In the genomic region with DNA sequence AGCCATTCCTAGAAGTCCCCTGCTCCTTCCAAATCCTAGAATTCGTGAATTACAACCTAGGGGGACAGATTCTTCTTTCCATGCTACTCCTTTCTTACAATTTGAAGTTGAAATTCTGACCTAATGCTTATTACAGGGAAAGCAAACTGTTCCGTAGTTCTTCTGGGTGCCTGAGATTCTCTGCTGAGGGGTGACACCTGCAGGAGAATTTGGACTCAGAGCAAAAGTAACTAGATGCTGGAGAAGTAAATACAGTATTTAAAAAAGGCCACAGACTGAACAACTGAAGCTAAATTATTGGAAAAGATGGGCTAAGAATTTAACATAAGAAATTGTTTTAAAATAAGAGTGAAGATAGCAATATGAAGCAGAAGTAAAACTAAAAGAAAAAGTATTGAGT, we compare ENCODE assay signal across 1 cellular context.
TF ChIP-seq lines count a peak whose summit lies in the region.

No MANE protein-coding gene starts in this region.

TF ChIP-seq in HepG2, 621 proteins besides CTCF, POLR2A, EP300 and RAD21 (continued from another document):
- TF ChIP-seq, protein P1, sequence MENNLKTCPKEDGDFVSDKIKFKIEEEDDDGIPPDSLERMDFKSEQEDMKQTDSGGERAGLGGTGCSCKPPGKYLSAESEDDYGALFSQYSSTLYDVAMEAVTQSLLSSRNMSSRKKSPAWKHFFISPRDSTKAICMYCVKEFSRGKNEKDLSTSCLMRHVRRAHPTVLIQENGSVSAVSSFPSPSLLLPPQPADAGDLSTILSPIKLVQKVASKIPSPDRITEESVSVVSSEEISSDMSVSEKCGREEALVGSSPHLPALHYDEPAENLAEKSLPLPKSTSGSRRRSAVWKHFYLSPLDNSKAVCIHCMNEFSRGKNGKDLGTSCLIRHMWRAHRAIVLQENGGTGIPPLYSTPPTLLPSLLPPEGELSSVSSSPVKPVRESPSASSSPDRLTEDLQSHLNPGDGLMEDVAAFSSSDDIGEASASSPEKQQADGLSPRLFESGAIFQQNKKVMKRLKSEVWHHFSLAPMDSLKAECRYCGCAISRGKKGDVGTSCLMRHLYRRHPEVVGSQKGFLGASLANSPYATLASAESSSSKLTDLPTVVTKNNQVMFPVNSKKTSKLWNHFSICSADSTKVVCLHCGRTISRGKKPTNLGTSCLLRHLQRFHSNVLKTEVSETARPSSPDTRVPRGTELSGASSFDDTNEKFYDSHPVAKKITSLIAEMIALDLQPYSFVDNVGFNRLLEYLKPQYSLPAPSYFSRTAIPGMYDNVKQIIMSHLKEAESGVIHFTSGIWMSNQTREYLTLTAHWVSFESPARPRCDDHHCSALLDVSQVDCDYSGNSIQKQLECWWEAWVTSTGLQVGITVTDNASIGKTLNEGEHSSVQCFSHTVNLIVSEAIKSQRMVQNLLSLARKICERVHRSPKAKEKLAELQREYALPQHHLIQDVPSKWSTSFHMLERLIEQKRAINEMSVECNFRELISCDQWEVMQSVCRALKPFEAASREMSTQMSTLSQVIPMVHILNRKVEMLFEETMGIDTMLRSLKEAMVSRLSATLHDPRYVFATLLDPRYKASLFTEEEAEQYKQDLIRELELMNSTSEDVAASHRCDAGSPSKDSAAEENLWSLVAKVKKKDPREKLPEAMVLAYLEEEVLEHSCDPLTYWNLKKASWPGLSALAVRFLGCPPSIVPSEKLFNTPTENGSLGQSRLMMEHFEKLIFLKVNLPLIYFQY (CRISPR knock-in tag; IDR thresholded peaks at IDR 0.05; ENCODE audit: borderline replicate concordance) = no peak
- TF ChIP-seq CHD4 (IDR thresholded peaks at IDR 0.05; ENCODE audit: borderline replicate concordance, low read length) (no peak), TP53 (CRISPR knock-in tag; conservative IDR thresholded peaks at IDR 0.05) (no peak), NFRKB (IDR thresholded peaks at IDR 0.05) (no peak), ZNF567 (CRISPR knock-in tag; IDR thresholded peaks at IDR 0.05; ENCODE audit: borderline replicate concordance) (no peak), SPEN (CRISPR knock-in tag; IDR thresholded peaks at IDR 0.05; ENCODE audit: low read depth) (no peak)
- TF ChIP-seq, protein P2, sequence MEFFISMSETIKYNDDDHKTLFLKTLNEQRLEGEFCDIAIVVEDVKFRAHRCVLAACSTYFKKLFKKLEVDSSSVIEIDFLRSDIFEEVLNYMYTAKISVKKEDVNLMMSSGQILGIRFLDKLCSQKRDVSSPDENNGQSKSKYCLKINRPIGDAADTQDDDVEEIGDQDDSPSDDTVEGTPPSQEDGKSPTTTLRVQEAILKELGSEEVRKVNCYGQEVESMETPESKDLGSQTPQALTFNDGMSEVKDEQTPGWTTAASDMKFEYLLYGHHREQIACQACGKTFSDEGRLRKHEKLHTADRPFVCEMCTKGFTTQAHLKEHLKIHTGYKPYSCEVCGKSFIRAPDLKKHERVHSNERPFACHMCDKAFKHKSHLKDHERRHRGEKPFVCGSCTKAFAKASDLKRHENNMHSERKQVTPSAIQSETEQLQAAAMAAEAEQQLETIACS (CRISPR knock-in tag; IDR thresholded peaks at IDR 0.05) = no peak
- TF ChIP-seq, protein P3, sequence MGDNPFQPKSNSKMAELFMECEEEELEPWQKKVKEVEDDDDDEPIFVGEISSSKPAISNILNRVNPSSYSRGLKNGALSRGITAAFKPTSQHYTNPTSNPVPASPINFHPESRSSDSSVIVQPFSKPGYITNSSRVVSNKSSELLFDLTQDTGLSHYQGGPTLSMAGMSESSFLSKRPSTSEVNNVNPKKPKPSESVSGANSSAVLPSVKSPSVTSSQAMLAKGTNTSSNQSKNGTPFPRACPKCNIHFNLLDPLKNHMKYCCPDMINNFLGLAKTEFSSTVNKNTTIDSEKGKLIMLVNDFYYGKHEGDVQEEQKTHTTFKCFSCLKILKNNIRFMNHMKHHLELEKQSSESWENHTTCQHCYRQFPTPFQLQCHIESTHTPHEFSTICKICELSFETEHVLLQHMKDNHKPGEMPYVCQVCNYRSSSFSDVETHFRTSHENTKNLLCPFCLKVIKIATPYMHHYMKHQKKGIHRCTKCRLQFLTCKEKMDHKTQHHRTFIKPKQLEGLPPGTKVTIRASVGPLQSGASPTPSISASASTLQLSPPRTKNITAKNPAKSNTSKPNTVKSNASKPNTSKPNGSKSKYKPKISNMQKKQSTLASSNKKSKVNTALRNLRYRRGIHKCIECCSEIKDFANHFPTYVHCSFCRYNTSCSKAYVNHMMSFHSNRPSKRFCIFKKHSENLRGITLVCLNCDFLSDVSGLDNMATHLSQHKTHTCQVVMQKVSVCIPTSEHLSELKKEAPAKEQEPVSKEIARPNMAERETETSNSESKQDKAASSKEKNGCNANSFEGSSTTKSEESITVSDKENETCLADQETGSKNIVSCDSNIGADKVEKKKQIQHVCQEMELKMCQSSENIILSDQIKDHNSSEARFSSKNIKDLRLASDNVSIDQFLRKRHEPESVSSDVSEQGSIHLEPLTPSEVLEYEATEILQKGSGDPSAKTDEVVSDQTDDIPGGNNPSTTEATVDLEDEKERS (CRISPR knock-in tag; IDR thresholded peaks at IDR 0.05) = no peak
TF ChIP-seq in HepG2: peak in this region for 0.
